In the genomic region with DNA sequence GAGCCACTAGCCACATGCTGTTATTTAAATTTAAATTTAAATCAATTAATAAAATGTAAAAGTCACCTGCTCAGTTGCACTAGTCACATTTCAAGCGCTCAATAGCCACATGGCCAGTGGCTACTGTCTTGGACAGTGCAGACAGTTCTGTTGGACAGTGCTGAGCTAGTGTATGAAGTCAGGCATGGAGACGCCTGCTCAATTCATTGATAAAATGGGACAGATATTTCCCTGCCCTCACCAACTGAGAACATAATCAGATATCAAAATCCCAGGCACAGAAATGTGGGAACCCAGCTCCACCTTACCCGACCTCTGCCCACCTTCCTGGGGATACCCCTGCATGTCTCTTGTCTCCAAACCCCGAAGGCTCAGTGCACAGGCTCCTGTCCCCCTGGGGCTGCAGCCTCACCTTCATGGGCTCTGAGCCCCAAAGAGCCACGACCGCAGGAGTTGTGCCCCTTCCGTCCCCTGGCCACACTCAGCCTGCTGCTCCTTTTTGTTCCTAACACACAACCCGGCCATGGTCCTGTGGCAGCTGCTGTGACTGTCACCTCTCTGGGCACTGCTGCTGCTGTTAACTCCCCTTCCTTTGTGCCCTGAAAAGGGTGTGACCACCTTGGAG, we compare ENCODE assay signal across 11 cellular contexts.
A peak's percentile ranks its signal among the peaks of the same experiment; 100 is the strongest.
DNase-seq lines count a peak whose midpoint lies in the region; ATAC-seq and TF ChIP-seq lines count a peak whose summit lies in the region.
"Had no signal": no experiment of that assay in that cellular context is flagged by ENCODE, and none has a peak within 500 bp of the region (broad histone marks: within the 10 kb centered on the region; RNA-seq: fewer than 3 reads in every experiment).

No MANE protein-coding gene starts in this region.

- TF ChIP-seq CTCF in breast epithelium (IDR thresholded peaks at IDR 0.05) (no peak), MCF 10A (IDR thresholded peaks at IDR 0.05; ENCODE audit: unreplicated experiment) (no peak), fibroblast of the aortic adventitia (IDR thresholded peaks at IDR 0.05; ENCODE audit: insufficient read depth, low read length) (no peak), osteoblast (IDR thresholded peaks at IDR 0.05; ENCODE audit: extremely low read depth, low read depth, low read length) (no peak), vagina (IDR thresholded peaks at IDR 0.05) (no peak)

- no peaks in the 10 kb centered on the region for H3K36me3 ChIP-seq in breast epithelium
- H3K36me3 ChIP-seq in osteoblast (ENCODE audit: insufficient read depth, low read length) = no peaks in the 10 kb centered on the region
- no peaks in the 10 kb centered on the region for H3K36me3 ChIP-seq in vagina

- DNase-seq in breast epithelium (ENCODE audit: low spot score in 2 of 2) (no peak), MCF 10A (ENCODE audit: unreplicated experiment) (no peak), fibroblast of the aortic adventitia (ENCODE audit: low read depth) (no peak), osteoblast (ENCODE audit: insufficient read length, low spot score, missing footprints) (no peak), vagina (ENCODE audit: extremely low spot score in 2 of 2) (no peak), DMS79 (lab: John Stamatoyannopoulos, UW) (no peak), HCEC 1CT (no peak)
- DNase-seq: 8988T; activated naive CD4-positive, alpha-beta T cell treated with anti-CD3 and anti-CD28 coated beads, Interleukin-2, amount 50 U/mL, for 16 hours; SHP77 treated with DMSO at 0.1 percent for 48 hours had no signal

- no peak overlapping the region for H3K4me3 Mint-ChIP-seq in MCF 10A (ENCODE audit: unreplicated experiment)

- H3K4me3 ChIP-seq in breast epithelium (peak overlapping the region in 1 of 3 donors; percentile 23), fibroblast of the aortic adventitia (ENCODE audit: low read depth, low read length) (peak overlapping the region; percentile 17), osteoblast (ENCODE audit: insufficient read depth, low read length) (no peak overlapping the region), vagina (no peak overlapping the region)

- ATAC-seq in HG03460 (IDR thresholded peaks at IDR 0.05; ENCODE audit: unreplicated experiment) = no peak

- no peak overlapping the region for H3K27ac Mint-ChIP-seq in MCF 10A (ENCODE audit: low read depth, unreplicated experiment)

- TF ChIP-seq POLR2A in breast epithelium (IDR thresholded peaks at IDR 0.05) = no peak
- TF ChIP-seq POLR2A in vagina (IDR thresholded peaks at IDR 0.05) = no peak

- peak overlapping the region; percentile 73 for H3K4me2 ChIP-seq in osteoblast (ENCODE audit: insufficient read depth, low read length)

- H3K9me3 Mint-ChIP-seq in MCF 10A (ENCODE audit: unreplicated experiment) = no peaks in the 10 kb centered on the region

- no peaks in the 10 kb centered on the region for H3K4me1 ChIP-seq in breast epithelium
- H3K4me1 ChIP-seq in osteoblast (ENCODE audit: insufficient read depth, low read length) = peaks cover 39% of the 10 kb centered on the region
- H3K4me1 ChIP-seq in vagina = peaks cover 66% of the 10 kb centered on the region

- H3K9me3 ChIP-seq in breast epithelium = no peaks in the 10 kb centered on the region
- H3K9me3 ChIP-seq in osteoblast (ENCODE audit: low read depth, low read length) = no peaks in the 10 kb centered on the region
- H3K9me3 ChIP-seq in vagina = no peaks in the 10 kb centered on the region

- H3K36me3 Mint-ChIP-seq in MCF 10A (ENCODE audit: insufficient read depth, unreplicated experiment) = no peaks in the 10 kb centered on the region

- CTCF ChIA-PET in MCF 10A (lab: Yijun Ruan, JAX) = interaction anchor here (0.6 to 2.5 kb wide), 2 partner anchors 22 to 47 kb away, joined by 3 to 9 read pairs; no protein-coding TSS in a partner anchor

- no peaks in the 10 kb centered on the region for H3K79me2 ChIP-seq in osteoblast (ENCODE audit: insufficient read depth, low read length)

- peaks cover 13% of the 10 kb centered on the region for H3K4me1 Mint-ChIP-seq in MCF 10A (ENCODE audit: insufficient read depth, unreplicated experiment)

- no peaks in the 10 kb centered on the region for H3K27me3 Mint-ChIP-seq in MCF 10A (ENCODE audit: insufficient read depth, unreplicated experiment)

- POLR2A ChIA-PET in MCF 10A (lab: Yijun Ruan, JAX) = interaction anchor here (0.7 to 1.6 kb wide), 6 partner anchors 13 to 108 kb away, joined by 3 to 5 read pairs (median 3); no protein-coding TSS in a partner anchor

- H4K20me1 ChIP-seq in osteoblast (ENCODE audit: insufficient read depth, low read length) = no peaks in the 10 kb centered on the region

- H3K27ac ChIP-seq in breast epithelium (peak overlapping the region; percentile 77 to 91), osteoblast (ENCODE audit: low read depth, low read length) (peak overlapping the region; percentile 98), vagina (peak overlapping the region; percentile 77)

- intact Hi-C loops in breast epithelium (cut with DNase I; ENCODE audit: low total_unique reads) = no loop called here
- intact Hi-C loops in MCF 10A (cut with micrococcal nuclease) = no loop called here
- intact Hi-C loops in vagina (cut with DNase I) = loop anchor here (5.0 kb wide), 1 partner anchor 110 kb away; the partner anchor contains the start of gene EVA1C

- H2AFZ ChIP-seq in osteoblast (ENCODE audit: low read length) = no peak overlapping the region

- H3K27me3 ChIP-seq in breast epithelium (no peaks in the 10 kb centered on the region), osteoblast (ENCODE audit: insufficient read depth, low read length) (no peaks in the 10 kb centered on the region), vagina (no peaks in the 10 kb centered on the region)

- BruUV-seq in MCF 10A (replicated peaks; lab: Mats Ljungman, UMichigan) = no TSS peak
